Comparison of ENCODE assay signal across 8 cellular contexts in the genomic region with DNA sequence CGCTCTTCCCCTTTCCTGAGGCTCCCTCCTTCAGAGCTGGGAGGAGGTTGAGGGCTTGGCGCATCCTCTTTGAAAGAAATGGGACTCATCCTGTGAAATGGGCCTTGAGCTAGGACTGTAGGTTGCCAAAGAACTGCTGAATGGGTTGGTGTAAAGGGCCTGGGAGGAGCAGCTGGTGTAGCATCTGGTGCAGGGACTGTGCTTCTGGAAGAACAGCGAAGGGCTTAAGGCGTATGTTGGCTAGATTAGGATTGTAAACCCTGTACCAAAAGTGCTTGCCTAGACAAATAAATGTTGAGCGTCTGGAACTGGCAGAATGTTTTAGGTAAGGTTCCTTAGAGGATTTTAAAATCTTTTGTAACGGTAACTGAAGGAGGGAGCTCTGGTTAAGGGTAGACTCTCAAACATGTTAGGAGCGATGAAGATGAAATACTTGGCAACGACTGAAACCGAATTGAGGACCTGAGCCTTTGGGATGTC. TPM values are rescaled to one million over a fixed set of nuclear protein-coding genes. Genes with fewer than 3 reads are reported as not detected.
A peak's percentile ranks its signal among the peaks of the same experiment; 100 is the strongest.
DNase-seq lines count a peak whose midpoint lies in the region; ATAC-seq and TF ChIP-seq lines count a peak whose summit lies in the region.

No MANE protein-coding gene starts in this region.

- peak overlapping the region; percentile 84 for H3K4me3 ChIP-seq in GM12864 (ENCODE audit: low read depth, low read length)
- peak overlapping the region; percentile 87 to 91 for H3K4me3 ChIP-seq in right atrium auricular region
- H3K4me3 ChIP-seq in skeletal muscle cell (ENCODE audit: low read depth, low read length), result peak overlapping the region; percentile 89

- H3K4me3 Mint-ChIP-seq in activated T-helper 2 cell treated with anti-CD3 and anti-CD28 coated beads, Interferon-gamma antibody, Interleukin-2, Interleukin-4, amounts not matched to agents 10 μg/mL and 5 μg/mL and 100 μg/mL, durations not matched to agents 14 hours and 24 hours and 36 hours (ENCODE audit: low read depth), result peak overlapping the region; percentile 98

- H3K27me3 Mint-ChIP-seq in activated T-helper 2 cell treated with anti-CD3 and anti-CD28 coated beads, Interferon-gamma antibody, Interleukin-2, Interleukin-4, amounts not matched to agents 10 μg/mL and 5 μg/mL and 100 μg/mL, durations not matched to agents 14 hours and 24 hours and 36 hours (ENCODE audit: low read depth), result no peaks in the 10 kb centered on the region

- H3K36me3 ChIP-seq in KOPT-K1 (ENCODE audit: insufficient read depth, low read length) (peaks cover 12% of the 10 kb centered on the region; the same call in 1 of the 2 replicates), right atrium auricular region (no peaks in the 10 kb centered on the region)

- peaks cover 47% of the 10 kb centered on the region for H3K4me1 Mint-ChIP-seq in activated T-helper 2 cell treated with anti-CD3 and anti-CD28 coated beads, Interferon-gamma antibody, Interleukin-2, Interleukin-4, amounts not matched to agents 10 μg/mL and 5 μg/mL and 100 μg/mL, durations not matched to agents 14 hours and 24 hours and 36 hours (ENCODE audit: low read depth)

- DNase-seq in GM12864 (ENCODE audit: low read depth) (no peak), right atrium auricular region (ENCODE audit: low spot score) (no peak), skeletal muscle cell (ENCODE audit: low read depth) (no peak), NCI-H1105 treated with DMSO at 0.1 percent for 48 hours (lab: John Stamatoyannopoulos, UW) (no peak)
- no peak for DNase-seq in activated T-helper 2 cell treated with anti-CD3 and anti-CD28 coated beads, Interferon-gamma antibody, Interleukin-2, Interleukin-4, amounts not matched to agents 10 μg/mL and 5 μg/mL and 100 μg/mL, durations not matched to agents 14 hours and 24 hours and 36 hours (ENCODE audit: low spot score)
- DNase-seq in activated CD4-positive, CD25-positive, alpha-beta regulatory T cell (lab: John Stamatoyannopoulos, UW), result no peak

- intact Hi-C loops in activated T-helper 2 cell treated with anti-CD3 and anti-CD28 coated beads, Interferon-gamma antibody, Interleukin-2, Interleukin-4, amounts not matched to agents 10 μg/mL and 5 μg/mL and 100 μg/mL, durations not matched to agents 14 hours and 24 hours and 36 hours (cut with micrococcal nuclease), result loop anchor here (1.0 to 10.0 kb wide), 3 partner anchors 27 to 1010 kb away; a partner anchor contains a TSS

- peak; percentile 34 for ATAC-seq in GM21717 (IDR thresholded peaks at IDR 0.05; ENCODE audit: unreplicated experiment)

- H3K36me3 Mint-ChIP-seq in activated T-helper 2 cell treated with anti-CD3 and anti-CD28 coated beads, Interferon-gamma antibody, Interleukin-2, Interleukin-4, amounts not matched to agents 10 μg/mL and 5 μg/mL and 100 μg/mL, durations not matched to agents 14 hours and 24 hours and 36 hours (ENCODE audit: low read depth), result peaks cover 35% of the 10 kb centered on the region

- H3K9me3 ChIP-seq in KOPT-K1 (ENCODE audit: insufficient read depth, low read length, poor library complexity, severe bottlenecking), result peaks cover 7% of the 10 kb centered on the region
- H3K9me3 ChIP-seq in right atrium auricular region, result no peaks in the 10 kb centered on the region

- H3K9me3 Mint-ChIP-seq in activated T-helper 2 cell treated with anti-CD3 and anti-CD28 coated beads, Interferon-gamma antibody, Interleukin-2, Interleukin-4, amounts not matched to agents 10 μg/mL and 5 μg/mL and 100 μg/mL, durations not matched to agents 14 hours and 24 hours and 36 hours, result peaks cover 10% of the 10 kb centered on the region

- TF ChIP-seq CTCF in GM12864 (IDR thresholded peaks at IDR 0.05; ENCODE audit: low read depth, low read length, missing control alignments), result no peak
- no peak for TF ChIP-seq CTCF in right atrium auricular region (IDR thresholded peaks at IDR 0.05)

- H3K27ac ChIP-seq in KOPT-K1 (ENCODE audit: low read depth, low read length, poor library complexity, severe bottlenecking) (peak overlapping the region; percentile 93), right atrium auricular region (peak overlapping the region; percentile 95 to 96)

- peaks cover 0 to 4% of the 10 kb centered on the region in 2 donors for H3K27me3 ChIP-seq in right atrium auricular region

- peaks cover 0 to 44% of the 10 kb centered on the region in 2 donors for H3K4me1 ChIP-seq in right atrium auricular region

- H3K27ac Mint-ChIP-seq in activated T-helper 2 cell treated with anti-CD3 and anti-CD28 coated beads, Interferon-gamma antibody, Interleukin-2, Interleukin-4, amounts not matched to agents 10 μg/mL and 5 μg/mL and 100 μg/mL, durations not matched to agents 14 hours and 24 hours and 36 hours, result peak overlapping the region; percentile 99

RNA-seq across cellular contexts. Expression of a gene that starts 0.6 kb away (rescaled TPM):
- total RNA-seq in activated T-helper 2 cell treated with anti-CD3 and anti-CD28 coated beads, Interferon-gamma antibody, Interleukin-2, Interleukin-4, amounts not matched to agents 10 μg/mL and 5 μg/mL and 100 μg/mL, durations not matched to agents 14 hours and 24 hours and 36 hours, result 33.8 and 35.2 TPM in 2 replicates
- total RNA-seq in right atrium auricular region, result 10 to 100 TPM; 28.9 to 38.0 TPM

RNA-seq across cellular contexts. Expression of a gene that starts 27.4 kb away (rescaled TPM):
- 6.0 and 6.6 TPM in 2 replicates for total RNA-seq in activated T-helper 2 cell treated with anti-CD3 and anti-CD28 coated beads, Interferon-gamma antibody, Interleukin-2, Interleukin-4, amounts not matched to agents 10 μg/mL and 5 μg/mL and 100 μg/mL, durations not matched to agents 14 hours and 24 hours and 36 hours
- 100 to 1,000 TPM; 101 to 143 TPM for total RNA-seq in right atrium auricular region

Comparison
In these comparisons a context has a peak if more than half of its experiments do, and no peak if none do; other contexts are left out.
1. RNA of a gene that starts 27.4 kb away (total RNA-seq): 101 to 143 TPM in right atrium auricular region; 6.0 to 6.6 TPM in activated T-helper 2 cell treated with anti-CD3 and anti-CD28 coated beads, Interferon-gamma antibody, Interleukin-2, Interleukin-4, amounts not matched to agents 10 μg/mL and 5 μg/mL and 100 μg/mL, durations not matched to agents 14 hours and 24 hours and 36 hours; every median in the first group is over 10 times any median in the second.
2. Peak in every context shown above with its lines, with median percentiles within 50 percentile points of each other: H3K4me3 ChIP-seq.